In genomic region chr4:5133933-5134594, GRCh38 we compare ENCODE assay signal across 19 cellular contexts.
DNase-seq lines count a peak whose midpoint lies in the region; ATAC-seq, FAIRE-seq and TF ChIP-seq lines count a peak whose summit lies in the region.
"Had no signal": no experiment of that assay in that cellular context is flagged by ENCODE, and none has a peak within 500 bp of the region (broad histone marks: within the 10 kb centered on the region; RNA-seq: fewer than 3 reads in every experiment).

No MANE protein-coding gene starts in this region.

- no peak overlapping the region for H4K91ac ChIP-seq in mesenchymal stem cell (ENCODE audit: low read length)

- H2BK15ac ChIP-seq in mesenchymal stem cell (ENCODE audit: low read depth, poor library complexity, severe bottlenecking), result no peak overlapping the region

- no TSS peak for BruUV-seq in A673 (replicated peaks; lab: Mats Ljungman, UMichigan)

- H3K27ac ChIP-seq in GM23338 (ENCODE audit: low read depth) (no peak overlapping the region), HUES64 (ENCODE audit: low read depth, low read length) (peak overlapping the region; percentile 12; the same call in 1 of the 2 replicates), mesenchymal stem cell (ENCODE audit: low read length, poor library complexity, severe bottlenecking) (no peak overlapping the region), A673 (ENCODE audit: low read depth, low read length, poor library complexity, severe bottlenecking) (no peak overlapping the region)
- no peak overlapping the region for H3K27ac ChIP-seq in CD4-positive, alpha-beta memory T cell (ENCODE audit: low read depth, low read length)
- H3K27ac ChIP-seq: C4-2B had no signal

- H3K4ac ChIP-seq in mesenchymal stem cell (ENCODE audit: low read depth in 1 of 2, low read length in 2 of 2), result no peak overlapping the region

- H2BK120ac ChIP-seq in mesenchymal stem cell (ENCODE audit: low read depth, low read length), result no peak overlapping the region

- H3F3A ChIP-seq in GM23338 (replicated peaks; ENCODE audit: low read depth), result no peaks in the 10 kb centered on the region

- no peaks in the 10 kb centered on the region for H3K36me3 ChIP-seq in GM23338 (ENCODE audit: insufficient read depth)
- no peaks in the 10 kb centered on the region for H3K36me3 ChIP-seq in HUES64 (ENCODE audit: insufficient read depth, low read length)
- no peaks in the 10 kb centered on the region for H3K36me3 ChIP-seq in mesenchymal stem cell (ENCODE audit: control insufficient read depth in 1 of 2, insufficient read depth in 2 of 2, low read depth in 1 of 2, low read length in 2 of 2)
- no peaks in the 10 kb centered on the region for H3K36me3 ChIP-seq in A673 (ENCODE audit: insufficient read depth, low read length, poor library complexity, severe bottlenecking)
- H3K36me3 ChIP-seq in CD4-positive, alpha-beta memory T cell (ENCODE audit: insufficient read depth, low read length), result no peaks in the 10 kb centered on the region

- H3K27ac Mint-ChIP-seq in GM23338, result peak overlapping the region; percentile 2; the same call in 1 of the 2 replicates
- H3K27ac Mint-ChIP-seq in WTC11, result no peak overlapping the region
- H3K27ac Mint-ChIP-seq in CD4-positive, alpha-beta memory T cell, result no peak overlapping the region
- H3K27ac Mint-ChIP-seq: CD4-positive, alpha-beta T cell had no signal

- H2AFZ ChIP-seq in GM23338 (no peak overlapping the region), mesenchymal stem cell (ENCODE audit: low read depth, low read length) (no peak overlapping the region)

- DNase-seq in GM23338 (ENCODE audit: low spot score) (no peak), WTC11 (ENCODE audit: low spot score) (no peak), mesenchymal stem cell (no peak), A673 (ENCODE audit: low spot score) (no peak), urothelium cell line (ENCODE audit: low spot score) (no peak)
- no peak for DNase-seq in CD4-positive, alpha-beta memory T cell
- DNase-seq: AML-193; CD4-positive, alpha-beta T cell; DMS153; DMS79; GDM1; GOT3; HCEC 1CT; KG1 had no signal

- no peak overlapping the region for H4K8ac ChIP-seq in mesenchymal stem cell (ENCODE audit: low read length)

- no peaks in the 10 kb centered on the region for H4K20me1 ChIP-seq in GM23338 (replicated peaks; ENCODE audit: insufficient read depth)

- H2BK12ac ChIP-seq in mesenchymal stem cell (ENCODE audit: low read length in 2 of 2), result no peak overlapping the region

- H3K4me3 Mint-ChIP-seq in GM23338 (no peak overlapping the region), WTC11 (no peak overlapping the region)
- no peak overlapping the region for H3K4me3 Mint-ChIP-seq in CD4-positive, alpha-beta memory T cell
- H3K4me3 Mint-ChIP-seq: CD4-positive, alpha-beta T cell had no signal

- H2BK5ac ChIP-seq in mesenchymal stem cell (ENCODE audit: low read depth, low read length, poor library complexity, severe bottlenecking), result no peak overlapping the region

- CTCF ChIA-PET in WTC11 (lab: Charles Lee) (interaction anchor here (1.2 to 2.2 kb wide), 2 partner anchors 9 to 83 kb away, joined by 4 to 10 read pairs; partner anchors contain the start of gene STK32B), A673 (lab: Charles Lee) (no interaction called here)
- CTCF ChIA-PET in CD4-positive, alpha-beta memory T cell (lab: Charles Lee; ENCODE audit: partially characterized antibody), result no interaction called here

- peaks cover 7% of the 10 kb centered on the region; the same call in 1 of the 2 replicates for H3K9me2 ChIP-seq in GM23338 (ENCODE audit: insufficient read depth)

- H3K9me3 ChIP-seq in HUES64 (ENCODE audit: insufficient read depth, low read depth, low read length), result no peaks in the 10 kb centered on the region
- no peaks in the 10 kb centered on the region for H3K9me3 ChIP-seq in mesenchymal stem cell (ENCODE audit: control insufficient read depth, low read length)
- H3K9me3 ChIP-seq in A673 (ENCODE audit: low read depth, low read length, poor library complexity, severe bottlenecking), result no peaks in the 10 kb centered on the region
- H3K9me3 ChIP-seq in CD4-positive, alpha-beta memory T cell (ENCODE audit: control insufficient read depth in 1 of 2, low read length in 2 of 2), result no peaks in the 10 kb centered on the region

- peaks cover 15% of the 10 kb centered on the region for H3K79me1 ChIP-seq in mesenchymal stem cell (replicated peaks; ENCODE audit: low read length, poor library complexity, severe bottlenecking)

- FAIRE-seq in urothelium cell line (lab: Jason Lieb, UNC), result no peak
- FAIRE-seq: GM12892, HTR-8/SVneo had no signal

- peak; percentile 88 for ATAC-seq in GM23338
- peak; percentile 84 for ATAC-seq in WTC11
- ATAC-seq in HG03469 (IDR thresholded peaks at IDR 0.05; ENCODE audit: unreplicated experiment), result no peak

- POLR2A ChIA-PET in WTC11 (lab: Charles Lee), result no interaction called here
- POLR2A ChIA-PET in A673 (lab: Charles Lee; ENCODE audit: low non-redundant PET), result no interaction called here
- POLR2A ChIA-PET in CD4-positive, alpha-beta memory T cell (lab: Charles Lee; ENCODE audit: partially characterized antibody), result no interaction called here

- H3K23ac ChIP-seq in mesenchymal stem cell (ENCODE audit: low read length in 2 of 2), result no peak overlapping the region

- H3K4me3 ChIP-seq in GM23338, result no peak overlapping the region
- H3K4me3 ChIP-seq in HUES64 (ENCODE audit: low read length), result no peak overlapping the region
- no peak overlapping the region for H3K4me3 ChIP-seq in mesenchymal stem cell (ENCODE audit: insufficient read depth in 1 of 2, low read depth in 1 of 2, low read length in 2 of 2)
- H3K4me3 ChIP-seq in A673 (ENCODE audit: low read depth, low read length, poor library complexity, severe bottlenecking), result no peak overlapping the region
- H3K4me3 ChIP-seq in CD4-positive, alpha-beta memory T cell (ENCODE audit: low read length in 2 of 2), result no peak overlapping the region

- H3K79me2 ChIP-seq in GM23338 (replicated peaks; ENCODE audit: insufficient read depth), result no peaks in the 10 kb centered on the region

- intact Hi-C loops in A673 (cut with micrococcal nuclease; ENCODE audit: unreplicated experiment), result no loop called here
- intact Hi-C loops in CD4-positive, alpha-beta memory T cell (cut with micrococcal nuclease), result no loop called here

- no peaks in the 10 kb centered on the region for H3K27me3 ChIP-seq in GM23338 (ENCODE audit: insufficient read depth)
- H3K27me3 ChIP-seq in HUES64 (ENCODE audit: insufficient read depth, low read length), result no peaks in the 10 kb centered on the region
- no peaks in the 10 kb centered on the region for H3K27me3 ChIP-seq in mesenchymal stem cell (ENCODE audit: control insufficient read depth in 1 of 2, insufficient read depth in 1 of 2, low read length in 2 of 2)
- no peaks in the 10 kb centered on the region for H3K27me3 ChIP-seq in A673 (replicated peaks; ENCODE audit: insufficient read depth, low read depth, low read length, poor library complexity)
- no peaks in the 10 kb centered on the region for H3K27me3 ChIP-seq in CD4-positive, alpha-beta memory T cell (ENCODE audit: insufficient read depth, low read length)

- H3K4me1 Mint-ChIP-seq in GM23338 (peaks cover 21% of the 10 kb centered on the region), WTC11 (peaks cover 28% of the 10 kb centered on the region)
- no peaks in the 10 kb centered on the region for H3K4me1 Mint-ChIP-seq in CD4-positive, alpha-beta memory T cell

- H3K4me1 ChIP-seq in GM23338 (ENCODE audit: insufficient read depth), result peaks cover 27% of the 10 kb centered on the region
- peaks cover 24% of the 10 kb centered on the region for H3K4me1 ChIP-seq in HUES64 (ENCODE audit: insufficient read depth, low read length)
- peaks cover 14% of the 10 kb centered on the region for H3K4me1 ChIP-seq in mesenchymal stem cell (ENCODE audit: control insufficient read depth, insufficient read depth, low read depth, low read length)
- no peaks in the 10 kb centered on the region for H3K4me1 ChIP-seq in A673 (ENCODE audit: insufficient read depth, low read length, poor library complexity, severe bottlenecking)
- H3K4me1 ChIP-seq in CD4-positive, alpha-beta memory T cell (ENCODE audit: insufficient read depth, low read length), result no peaks in the 10 kb centered on the region

- no peak overlapping the region for H3K14ac ChIP-seq in mesenchymal stem cell (ENCODE audit: low read length in 2 of 2)

- H2AK5ac ChIP-seq in mesenchymal stem cell (ENCODE audit: low read length, severe bottlenecking), result peak overlapping the region; percentile 1

- H3K18ac ChIP-seq in mesenchymal stem cell (ENCODE audit: low read depth in 1 of 2, low read length in 2 of 2), result no peak overlapping the region

- TF ChIP-seq CTCF in GM23338 (conservative IDR thresholded peaks at IDR 0.05; ENCODE audit: low read depth in 2 of 2), result no peak
- TF ChIP-seq CTCF in WTC11 (IDR thresholded peaks at IDR 0.05), result no peak
- no peak for TF ChIP-seq CTCF in A673 (conservative IDR thresholded peaks at IDR 0.05; ENCODE audit: low read depth, low read length)

- H3K9ac ChIP-seq in HUES64 (ENCODE audit: low read depth, low read length), result no peak overlapping the region
- H3K9ac ChIP-seq in mesenchymal stem cell (ENCODE audit: low read length), result no peak overlapping the region

- no peaks in the 10 kb centered on the region for H3K9me3 Mint-ChIP-seq in GM23338
- H3K9me3 Mint-ChIP-seq in WTC11, result peaks cover 14% of the 10 kb centered on the region
- H3K9me3 Mint-ChIP-seq in CD4-positive, alpha-beta memory T cell, result peaks cover 0 to 9% (median 1%) of the 10 kb centered on the region in 8 donors
- H3K9me3 Mint-ChIP-seq: CD4-positive, alpha-beta T cell had no signal

- H3K36me3 Mint-ChIP-seq in GM23338 (ENCODE audit: low read depth) (no peaks in the 10 kb centered on the region; the same call in 2 of the 3 replicates), WTC11 (0 out of 2 replicates have a peak, but pooled peaks cover 3% of the 10 kb centered on the region)
- H3K36me3 Mint-ChIP-seq in CD4-positive, alpha-beta memory T cell, result no peaks in the 10 kb centered on the region

- H3K4me2 ChIP-seq in GM23338 (peak overlapping the region; percentile 39), mesenchymal stem cell (ENCODE audit: low read length, poor library complexity, severe bottlenecking) (no peak overlapping the region)

- H3K27me3 Mint-ChIP-seq in GM23338 (ENCODE audit: insufficient read depth, low read depth, poor library complexity), result peaks cover 7% of the 10 kb centered on the region
- no peaks in the 10 kb centered on the region; the same call in 1 of the 2 replicates for H3K27me3 Mint-ChIP-seq in WTC11 (ENCODE audit: low read depth)
- H3K27me3 Mint-ChIP-seq in CD4-positive, alpha-beta memory T cell, result peaks cover 5 to 12% of the 10 kb centered on the region in 2 donors

- WGBS in HUES64, result 65% methylated on average over 4 of the region's 4 CpGs
- WGBS in mesenchymal stem cell, result 73% methylated on average over 4 of the region's 4 CpGs
